ENCODE assay signal across 19 cellular contexts in genomic region chr3:78888650-78889049, GRCh38.
DNase-seq lines count a peak whose midpoint lies in the region; ATAC-seq and TF ChIP-seq lines count a peak whose summit lies in the region.
"Had no signal": no experiment of that assay in that cellular context is flagged by ENCODE, and none has a peak within 500 bp of the region (broad histone marks: within the 10 kb centered on the region; RNA-seq: fewer than 3 reads in every experiment).

No MANE protein-coding gene starts in this region.

- DNase-seq in HFFc6 = peak; percentile 30
- DNase-seq in WTC11 (ENCODE audit: low spot score) = no peak
- DNase-seq in glutamatergic neuron = no peak
- no peak for DNase-seq in activated CD4-positive, CD25-positive, alpha-beta regulatory T cell (lab: John Stamatoyannopoulos, UW)
- no peak for DNase-seq in coronary artery (ENCODE audit: low spot score)
- no peak for DNase-seq in NOMO-1 treated with dmso at 0.1 percent for 144 hours (lab: John Stamatoyannopoulos, UW; ENCODE audit: unreplicated experiment)
- DNase-seq in MV-4-11 (lab: John Stamatoyannopoulos, UW) = no peak
- DNase-seq: DMS79 treated with DMSO at 0.1 percent for 48 hours, H9, NCI-H1417 treated with DMSO at 0.1 percent for 48 hours, NCI-H2029 treated with DMSO at 0.1 percent for 48 hours, NCI-H446 treated with DMSO at 0.1 percent for 48 hours, NCI-H69, RPMI8226, SHP77 treated with DMSO at 0.1 percent for 48 hours, T-cell had no signal

- H3K36me3 Mint-ChIP-seq in HFFc6 (ENCODE audit: low read depth) (peaks cover 11% of the 10 kb centered on the region), WTC11 (no peaks in the 10 kb centered on the region), glutamatergic neuron (ENCODE audit: unreplicated experiment) (no peaks in the 10 kb centered on the region)
- H3K36me3 Mint-ChIP-seq: CD14-positive monocyte, T-cell had no signal

- H3K27ac ChIP-seq in coronary artery = no peak overlapping the region

- no peak for TF ChIP-seq CTCF in HFFc6 (IDR thresholded peaks at IDR 0.05)
- TF ChIP-seq CTCF in WTC11 (IDR thresholded peaks at IDR 0.05) = no peak
- TF ChIP-seq CTCF in glutamatergic neuron (IDR thresholded peaks at IDR 0.05; ENCODE audit: partially characterized antibody, unreplicated experiment) = no peak
- no peak for TF ChIP-seq CTCF in coronary artery (IDR thresholded peaks at IDR 0.05)

- no peak overlapping the region for H3K4me3 ChIP-seq in coronary artery
- H3K4me3 ChIP-seq: K562 had no signal

- H3K4me3 Mint-ChIP-seq in HFFc6 (no peak overlapping the region; the same call in 1 of the 2 replicates), WTC11 (no peak overlapping the region), glutamatergic neuron (ENCODE audit: unreplicated experiment) (no peak overlapping the region)
- H3K4me3 Mint-ChIP-seq: CD14-positive monocyte, H9, T-cell had no signal

- no peak for ATAC-seq in WTC11
- ATAC-seq: K562, SK-N-SH treated with all-trans-retinoic acid at 6 μM for 48 hours, T-cell had no signal

- POLR2A ChIA-PET in WTC11 (lab: Charles Lee) = no interaction called here

- H3K27ac Mint-ChIP-seq in HFFc6 (peak overlapping the region; percentile 15; the same call in 1 of the 2 replicates), WTC11 (0 out of 2 replicates have a peak overlapping the region, but pooled peaks have one; percentile 9), glutamatergic neuron (ENCODE audit: unreplicated experiment) (peak overlapping the region; percentile 56)
- H3K27ac Mint-ChIP-seq: CD14-positive monocyte, T-cell had no signal

- H3K27me3 Mint-ChIP-seq in HFFc6 (ENCODE audit: insufficient read depth) (peaks cover 3% of the 10 kb centered on the region; the same call in 1 of the 2 replicates), WTC11 (ENCODE audit: low read depth) (no peaks in the 10 kb centered on the region), glutamatergic neuron (ENCODE audit: unreplicated experiment) (no peaks in the 10 kb centered on the region)
- H3K27me3 Mint-ChIP-seq: T-cell had no signal

- H3K9me3 Mint-ChIP-seq in HFFc6 (no peaks in the 10 kb centered on the region), WTC11 (no peaks in the 10 kb centered on the region), glutamatergic neuron (ENCODE audit: unreplicated experiment) (peaks cover 9% of the 10 kb centered on the region)
- H3K9me3 Mint-ChIP-seq: H9 had no signal

- CTCF ChIA-PET in WTC11 (lab: Charles Lee) = no interaction called here

- H3K4me1 Mint-ChIP-seq in HFFc6 (ENCODE audit: low read depth) (peaks cover 37% of the 10 kb centered on the region), WTC11 (peaks cover 14% of the 10 kb centered on the region), glutamatergic neuron (ENCODE audit: low read depth, unreplicated experiment) (peaks cover 49% of the 10 kb centered on the region)
- H3K4me1 Mint-ChIP-seq: CD14-positive monocyte, T-cell had no signal

TF ChIP-seq in WTC11, 78 proteins besides CTCF, POLR2A, EP300 and RAD21 (continues in another document):
- TF ChIP-seq NR2C2 (CRISPR knock-in tag; IDR thresholded peaks at IDR 0.05) = no peak
- TF ChIP-seq NR3C1 (CRISPR knock-in tag; conservative IDR thresholded peaks at IDR 0.05; ENCODE audit: low read depth) = no peak
- TF ChIP-seq, protein P1, sequence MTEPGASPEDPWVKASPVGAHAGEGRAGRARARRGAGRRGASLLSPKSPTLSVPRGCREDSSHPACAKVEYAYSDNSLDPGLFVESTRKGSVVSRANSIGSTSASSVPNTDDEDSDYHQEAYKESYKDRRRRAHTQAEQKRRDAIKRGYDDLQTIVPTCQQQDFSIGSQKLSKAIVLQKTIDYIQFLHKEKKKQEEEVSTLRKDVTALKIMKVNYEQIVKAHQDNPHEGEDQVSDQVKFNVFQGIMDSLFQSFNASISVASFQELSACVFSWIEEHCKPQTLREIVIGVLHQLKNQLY (CRISPR knock-in tag; IDR thresholded peaks at IDR 0.05) = no peak
- TF ChIP-seq, protein P2, sequence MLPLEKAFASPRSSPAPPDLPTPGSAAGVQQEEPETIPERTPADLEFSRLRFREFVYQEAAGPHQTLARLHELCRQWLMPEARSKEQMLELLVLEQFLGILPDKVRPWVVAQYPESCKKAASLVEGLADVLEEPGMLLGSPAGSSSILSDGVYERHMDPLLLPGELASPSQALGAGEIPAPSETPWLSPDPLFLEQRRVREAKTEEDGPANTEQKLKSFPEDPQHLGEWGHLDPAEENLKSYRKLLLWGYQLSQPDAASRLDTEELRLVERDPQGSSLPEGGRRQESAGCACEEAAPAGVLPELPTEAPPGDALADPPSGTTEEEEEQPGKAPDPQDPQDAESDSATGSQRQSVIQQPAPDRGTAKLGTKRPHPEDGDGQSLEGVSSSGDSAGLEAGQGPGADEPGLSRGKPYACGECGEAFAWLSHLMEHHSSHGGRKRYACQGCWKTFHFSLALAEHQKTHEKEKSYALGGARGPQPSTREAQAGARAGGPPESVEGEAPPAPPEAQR (CRISPR knock-in tag; IDR thresholded peaks at IDR 0.05) = no peak
- TF ChIP-seq ZNF671 (CRISPR knock-in tag; IDR thresholded peaks at IDR 0.05) = no peak
- TF ChIP-seq E2F1 (CRISPR knock-in tag; IDR thresholded peaks at IDR 0.05) = no peak
- TF ChIP-seq, protein P3, sequence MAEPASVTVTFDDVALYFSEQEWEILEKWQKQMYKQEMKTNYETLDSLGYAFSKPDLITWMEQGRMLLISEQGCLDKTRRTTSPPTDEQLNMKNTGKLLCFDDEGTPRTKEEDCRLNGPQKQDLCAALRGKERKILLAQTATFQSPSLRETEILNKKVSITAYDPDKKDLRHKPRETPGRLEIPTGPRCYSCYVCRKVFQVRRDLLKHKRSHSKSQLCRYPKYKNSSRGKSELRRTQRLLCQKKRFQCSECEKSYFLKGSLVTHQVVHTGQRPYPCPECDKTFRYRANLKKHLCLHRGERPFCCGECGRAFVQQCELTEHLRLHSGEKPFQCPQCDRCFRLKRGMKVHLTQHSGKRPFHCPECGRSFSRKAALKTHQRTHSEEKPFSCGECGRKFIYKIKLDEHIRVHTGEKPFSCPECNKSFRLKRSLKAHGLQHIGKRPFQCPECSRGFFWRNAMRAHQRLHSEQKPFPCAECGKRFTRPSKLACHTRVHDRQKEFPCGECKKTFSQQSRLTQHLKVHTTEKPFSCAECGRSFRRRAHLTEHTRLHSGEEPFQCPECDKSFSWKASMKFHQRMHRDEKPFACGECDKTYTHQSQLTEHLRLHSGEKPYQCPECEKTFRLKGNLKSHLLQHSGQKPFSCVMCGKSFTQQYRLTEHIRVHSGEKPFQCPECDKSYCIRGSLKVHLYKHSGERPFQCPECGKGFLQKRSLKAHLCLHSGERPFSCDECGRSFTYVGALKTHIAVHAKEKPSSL (CRISPR knock-in tag; conservative IDR thresholded peaks at IDR 0.05) = no peak
- TF ChIP-seq RELA (CRISPR knock-in tag; IDR thresholded peaks at IDR 0.05; ENCODE audit: borderline replicate concordance) = no peak
- TF ChIP-seq GRHL2 (CRISPR knock-in tag; IDR thresholded peaks at IDR 0.05; ENCODE audit: insufficient replicate concordance, severe bottlenecking) = no peak
- TF ChIP-seq, protein P4, sequence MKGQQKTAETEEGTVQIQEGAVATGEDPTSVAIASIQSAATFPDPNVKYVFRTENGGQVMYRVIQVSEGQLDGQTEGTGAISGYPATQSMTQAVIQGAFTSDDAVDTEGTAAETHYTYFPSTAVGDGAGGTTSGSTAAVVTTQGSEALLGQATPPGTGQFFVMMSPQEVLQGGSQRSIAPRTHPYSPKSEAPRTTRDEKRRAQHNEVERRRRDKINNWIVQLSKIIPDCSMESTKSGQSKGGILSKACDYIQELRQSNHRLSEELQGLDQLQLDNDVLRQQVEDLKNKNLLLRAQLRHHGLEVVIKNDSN (CRISPR knock-in tag; IDR thresholded peaks at IDR 0.05) = no peak
- no peak for TF ChIP-seq ZNF423 (CRISPR knock-in tag; IDR thresholded peaks at IDR 0.05)
- no peak for TF ChIP-seq MYBL2 (CRISPR knock-in tag; IDR thresholded peaks at IDR 0.05)
- TF ChIP-seq, protein P5, sequence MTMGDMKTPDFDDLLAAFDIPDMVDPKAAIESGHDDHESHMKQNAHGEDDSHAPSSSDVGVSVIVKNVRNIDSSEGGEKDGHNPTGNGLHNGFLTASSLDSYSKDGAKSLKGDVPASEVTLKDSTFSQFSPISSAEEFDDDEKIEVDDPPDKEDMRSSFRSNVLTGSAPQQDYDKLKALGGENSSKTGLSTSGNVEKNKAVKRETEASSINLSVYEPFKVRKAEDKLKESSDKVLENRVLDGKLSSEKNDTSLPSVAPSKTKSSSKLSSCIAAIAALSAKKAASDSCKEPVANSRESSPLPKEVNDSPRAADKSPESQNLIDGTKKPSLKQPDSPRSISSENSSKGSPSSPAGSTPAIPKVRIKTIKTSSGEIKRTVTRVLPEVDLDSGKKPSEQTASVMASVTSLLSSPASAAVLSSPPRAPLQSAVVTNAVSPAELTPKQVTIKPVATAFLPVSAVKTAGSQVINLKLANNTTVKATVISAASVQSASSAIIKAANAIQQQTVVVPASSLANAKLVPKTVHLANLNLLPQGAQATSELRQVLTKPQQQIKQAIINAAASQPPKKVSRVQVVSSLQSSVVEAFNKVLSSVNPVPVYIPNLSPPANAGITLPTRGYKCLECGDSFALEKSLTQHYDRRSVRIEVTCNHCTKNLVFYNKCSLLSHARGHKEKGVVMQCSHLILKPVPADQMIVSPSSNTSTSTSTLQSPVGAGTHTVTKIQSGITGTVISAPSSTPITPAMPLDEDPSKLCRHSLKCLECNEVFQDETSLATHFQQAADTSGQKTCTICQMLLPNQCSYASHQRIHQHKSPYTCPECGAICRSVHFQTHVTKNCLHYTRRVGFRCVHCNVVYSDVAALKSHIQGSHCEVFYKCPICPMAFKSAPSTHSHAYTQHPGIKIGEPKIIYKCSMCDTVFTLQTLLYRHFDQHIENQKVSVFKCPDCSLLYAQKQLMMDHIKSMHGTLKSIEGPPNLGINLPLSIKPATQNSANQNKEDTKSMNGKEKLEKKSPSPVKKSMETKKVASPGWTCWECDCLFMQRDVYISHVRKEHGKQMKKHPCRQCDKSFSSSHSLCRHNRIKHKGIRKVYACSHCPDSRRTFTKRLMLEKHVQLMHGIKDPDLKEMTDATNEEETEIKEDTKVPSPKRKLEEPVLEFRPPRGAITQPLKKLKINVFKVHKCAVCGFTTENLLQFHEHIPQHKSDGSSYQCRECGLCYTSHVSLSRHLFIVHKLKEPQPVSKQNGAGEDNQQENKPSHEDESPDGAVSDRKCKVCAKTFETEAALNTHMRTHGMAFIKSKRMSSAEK (CRISPR knock-in tag; IDR thresholded peaks at IDR 0.05; ENCODE audit: borderline replicate concordance) = no peak
